In genomic region chr15:62402687-62403086, GRCh38 we compare ENCODE assay signal across 20 cellular contexts. TPM values are rescaled to one million over a fixed set of nuclear protein-coding genes. Genes with fewer than 3 reads are reported as not detected.
DNase-seq lines count a peak whose midpoint lies in the region; ATAC-seq and TF ChIP-seq lines count a peak whose summit lies in the region.
"Had no signal": no experiment of that assay in that cellular context is flagged by ENCODE, and none has a peak within 500 bp of the region (broad histone marks: within the 10 kb centered on the region; RNA-seq: fewer than 3 reads in every experiment).

No MANE protein-coding gene starts in this region.

- H3K4me2 ChIP-seq in SK-N-SH: peak overlapping the region; percentile 35; the same call in 1 of the 2 replicates
- H3K4me2 ChIP-seq in PC-3 (ENCODE audit: low read length): no peak overlapping the region

- H3K4me1 ChIP-seq in SK-N-SH (ENCODE audit: control insufficient read depth in 1 of 2, insufficient read depth in 2 of 2, low read depth in 1 of 2, low read length in 1 of 2) (peaks cover 5 to 7% of the 10 kb centered on the region in 2 experiments; a peak in 2 of 4 replicates), adipocyte (ENCODE audit: control insufficient read depth, insufficient read depth, low read length) (peaks cover 34% of the 10 kb centered on the region), gastroesophageal sphincter (peaks cover 2 to 20% (median 12%) of the 10 kb centered on the region in 3 donors), subcutaneous abdominal adipose tissue (ENCODE audit: control insufficient read depth in 5 of 5, insufficient read depth in 5 of 5, low read length in 5 of 5) (peaks cover 6 to 37% (median 27%) of the 10 kb centered on the region in 5 donors), PC-3 (ENCODE audit: insufficient read depth, low read length) (peaks cover 17% of the 10 kb centered on the region)
- H3K4me1 ChIP-seq: BE2C had no signal

- H3K9ac ChIP-seq in SK-N-SH (0 out of 2 replicates have a peak overlapping the region, but pooled peaks have one; percentile 8), adipocyte (ENCODE audit: low read length) (peak overlapping the region; percentile 0), subcutaneous abdominal adipose tissue (ENCODE audit: low read length in 5 of 5) (no peak overlapping the region), PC-3 (ENCODE audit: low read length) (no peak overlapping the region)

- H3K27ac ChIP-seq in SK-N-SH (ENCODE audit: low read depth in 2 of 2, low read length in 1 of 2) (peak overlapping the region in 1 of 2 experiments; percentile 48; a peak in 2 of 4 replicates), gastroesophageal sphincter (peak overlapping the region in 3 of 4 donors; percentile 38 to 52 (median 47)), subcutaneous abdominal adipose tissue (ENCODE audit: low read depth, low read length) (peak overlapping the region; percentile 69), PC-3 (ENCODE audit: low read length) (no peak overlapping the region)
- H3K27ac ChIP-seq: 22Rv1 had no signal

- TF ChIP-seq EP300 in SK-N-SH (IDR thresholded peaks at IDR 0.05; ENCODE audit: borderline replicate concordance in 1 of 2, low read depth in 1 of 2, low read length in 1 of 2) (no peak), gastroesophageal sphincter (IDR thresholded peaks at IDR 0.05) (no peak)

- TF ChIP-seq RAD21 in SK-N-SH (IDR thresholded peaks at IDR 0.05; ENCODE audit: low read length): no peak

- POLR2A ChIA-PET in SK-N-SH (lab: Yijun Ruan, JAX): interaction anchor here (0.5 kb wide), 1 partner anchor 17 kb away, joined by 3 read pairs; no protein-coding TSS in a partner anchor
- POLR2A ChIA-PET in PC-3 (lab: Charles Lee; ENCODE audit: unreplicated experiment): no interaction called here

- DNase-seq in SK-N-SH (no peak), adipocyte (ENCODE audit: low read depth) (no peak), PC-3 (no peak), ACHN (no peak), NCI-H2107 treated with DMSO at 0.1 percent for 48 hours (lab: John Stamatoyannopoulos, UW; ENCODE audit: unreplicated experiment) (no peak)
- DNase-seq: BE2C; Caco-2; CD4-positive, CD25-positive, alpha-beta regulatory T cell; Karpas-422; MM.1S; NCI-H1092 treated with DMSO at 0.1 percent for 48 hours; NCI-H146; NCI-H2171 treated with DMSO at 0.1 percent for 48 hours; NCI-H446 treated with DMSO at 0.1 percent for 48 hours; NK-92 treated with Interleukin-12 subunit alpha and Interleukin-12 subunit beta, amount 100 ng/mL, for 24 hours; SHP77 treated with DMSO at 0.1 percent for 48 hours had no signal

- H4K20me1 ChIP-seq in SK-N-SH (ENCODE audit: insufficient read depth) (no peaks in the 10 kb centered on the region), PC-3 (ENCODE audit: low read length) (no peaks in the 10 kb centered on the region)

- ATAC-seq in SK-N-SH treated with all-trans-retinoic acid at 6 μM for 48 hours: no peak
- no peak for ATAC-seq in gastroesophageal sphincter
- ATAC-seq in PC-3: no peak

- in situ Hi-C loops in ACHN (cut with HindIII; ENCODE audit: low pct_ligation_motif_present, low pct_unique_long_range_greater_than_20kb, low sequenced_read_pairs): no loop called here

- H2AFZ ChIP-seq in SK-N-SH (ENCODE audit: low read depth) (no peak overlapping the region), PC-3 (ENCODE audit: low read length) (no peak overlapping the region)

- H3K36me3 ChIP-seq in SK-N-SH (replicated peaks in 1 of 2; ENCODE audit: control insufficient read depth in 1 of 2, insufficient read depth in 2 of 2, low read length in 1 of 2): peaks cover 0 to 10% of the 10 kb centered on the region in 2 experiments
- no peaks in the 10 kb centered on the region for H3K36me3 ChIP-seq in adipocyte (ENCODE audit: control insufficient read depth, insufficient read depth, low read length, severe bottlenecking)
- no peaks in the 10 kb centered on the region for H3K36me3 ChIP-seq in gastroesophageal sphincter
- peaks cover 0 to 3% (median 0%) of the 10 kb centered on the region in 5 donors for H3K36me3 ChIP-seq in subcutaneous abdominal adipose tissue (ENCODE audit: control insufficient read depth in 5 of 5, insufficient read depth in 5 of 5, low read length in 5 of 5)
- H3K36me3 ChIP-seq in PC-3 (ENCODE audit: low read depth, low read length): no peaks in the 10 kb centered on the region
- H3K36me3 ChIP-seq: BE2C had no signal

- H3K27me3 ChIP-seq in SK-N-SH (ENCODE audit: insufficient read depth) (no peaks in the 10 kb centered on the region), adipocyte (replicated peaks; ENCODE audit: control insufficient read depth, insufficient read depth, low read length) (no peaks in the 10 kb centered on the region), gastroesophageal sphincter (no peaks in the 10 kb centered on the region), subcutaneous abdominal adipose tissue (ENCODE audit: control insufficient read depth in 5 of 5, insufficient read depth in 4 of 5, low read length in 5 of 5) (no peaks in the 10 kb centered on the region), PC-3 (ENCODE audit: low read length) (no peaks in the 10 kb centered on the region)
- H3K27me3 ChIP-seq: BE2C had no signal

- no peaks in the 10 kb centered on the region for H3K9me2 ChIP-seq in SK-N-SH
- H3K9me2 ChIP-seq in PC-3 (replicated peaks; ENCODE audit: low read length): no peaks in the 10 kb centered on the region

- intact Hi-C loops in PC-3 (cut with micrococcal nuclease): no loop called here

- H3K79me2 ChIP-seq in SK-N-SH (ENCODE audit: insufficient read depth): peaks cover 59% of the 10 kb centered on the region
- H3K79me2 ChIP-seq in PC-3 (ENCODE audit: low read length): no peaks in the 10 kb centered on the region

- BruUV-seq in PC-3 (replicated peaks; lab: Mats Ljungman, UMichigan): no TSS peak

- WGBS in SK-N-SH (ENCODE audit: low lambda C conversion rate): 93% methylated on average over 6 of the region's 6 CpGs
- WGBS in gastroesophageal sphincter (ENCODE audit: low coverage in 1 of 2), 2 donors: 90 to 92% methylated on average over 2 to 3 of the region's 6 CpGs

- TF ChIP-seq POLR2A in gastroesophageal sphincter (IDR thresholded peaks at IDR 0.05): no peak

- no peak overlapping the region for H3K4me3 ChIP-seq in SK-N-SH (ENCODE audit: low read depth in 2 of 2, low read length in 1 of 2)
- H3K4me3 ChIP-seq in adipocyte (ENCODE audit: low read length): peak overlapping the region; percentile 22
- no peak overlapping the region for H3K4me3 ChIP-seq in gastroesophageal sphincter
- H3K4me3 ChIP-seq in subcutaneous abdominal adipose tissue (ENCODE audit: low read depth in 1 of 5, low read length in 5 of 5): no peak overlapping the region
- no peak overlapping the region for H3K4me3 ChIP-seq in PC-3 (ENCODE audit: low read length)

- CTCF ChIA-PET in SK-N-SH (lab: Yijun Ruan, JAX): interaction anchor here (0.7 to 6.6 kb wide), 2 partner anchors 9 to 11 kb away, joined by 3 to 33 read pairs; no protein-coding TSS in a partner anchor
- CTCF ChIA-PET in PC-3 (lab: Charles Lee): no interaction called here

- TF ChIP-seq CTCF in SK-N-SH (IDR thresholded peaks at IDR 0.05) (no peak), gastroesophageal sphincter (IDR thresholded peaks at IDR 0.05) (no peak), PC-3 (conservative IDR thresholded peaks at IDR 0.05; ENCODE audit: low read depth, low read length) (no peak)

- H3F3A ChIP-seq in SK-N-SH (replicated peaks; ENCODE audit: insufficient read depth): peaks cover 4% of the 10 kb centered on the region
- H3F3A ChIP-seq in PC-3 (ENCODE audit: low read length, unreplicated experiment): no peaks in the 10 kb centered on the region

- H3K9me3 ChIP-seq in SK-N-SH (peaks cover 10% of the 10 kb centered on the region; the same call in 1 of the 2 replicates), adipocyte (ENCODE audit: control insufficient read depth, low read length) (no peaks in the 10 kb centered on the region), gastroesophageal sphincter (no peaks in the 10 kb centered on the region), subcutaneous abdominal adipose tissue (ENCODE audit: control insufficient read depth in 5 of 5, low read length in 5 of 5) (peaks cover 0 to 2% (median 0%) of the 10 kb centered on the region in 5 donors), PC-3 (ENCODE audit: low read length) (no peaks in the 10 kb centered on the region)
- H3K9me3 ChIP-seq: BE2C had no signal

TF ChIP-seq in SK-N-SH, 30 proteins besides CTCF, POLR2A, EP300 and RAD21 (continues in another document):
- TF ChIP-seq NRF1 (IDR thresholded peaks at IDR 0.05; ENCODE audit: low read depth, low read length) (no peak), USF2 (IDR thresholded peaks at IDR 0.05; ENCODE audit: borderline replicate concordance, low read depth, low read length) (no peak), TAF1 (IDR thresholded peaks at IDR 0.05; ENCODE audit: borderline replicate concordance, low read depth, low read length) (no peak), RXRA (IDR thresholded peaks at IDR 0.05; ENCODE audit: borderline replicate concordance, low read depth) (no peak), FOXM1 (IDR thresholded peaks at IDR 0.05; ENCODE audit: low read depth) (no peak)

TF ChIP-seq in SK-N-SH treated with all-trans-retinoic acid at 6 μM for 48 hours, 23 proteins besides CTCF, POLR2A, EP300 and RAD21 (continues in another document):
- TF ChIP-seq BACH2 (CRISPR knock-in tag; IDR thresholded peaks at IDR 0.05; ENCODE audit: borderline replicate concordance): no peak
- no peak for TF ChIP-seq TOX (CRISPR knock-in tag; IDR thresholded peaks at IDR 0.05; ENCODE audit: borderline replicate concordance)
- no peak for TF ChIP-seq ARNTL (CRISPR knock-in tag; IDR thresholded peaks at IDR 0.05; ENCODE audit: borderline replicate concordance, low read depth)
- TF ChIP-seq ESRRG (CRISPR knock-in tag; IDR thresholded peaks at IDR 0.05): no peak
- TF ChIP-seq TCF4 (CRISPR knock-in tag; IDR thresholded peaks at IDR 0.05; ENCODE audit: borderline replicate concordance): no peak
- TF ChIP-seq OSR1 (CRISPR knock-in tag; IDR thresholded peaks at IDR 0.05): no peak

RNA-seq across cellular contexts. Expression of gene TLN2, which starts 12.3 kb away (rescaled TPM):
- polyA plus RNA-seq in SK-N-SH (2012; rRNA removed): 25.1 and 27.2 TPM in 2 replicates
- polyA plus RNA-seq in SK-N-SH (2012; cell fraction: cytosol; rRNA removed): 15.8 and 19.4 TPM in 2 replicates
- 38.0 and 41.9 TPM in 2 replicates for polyA plus RNA-seq in SK-N-SH (2012; cell fraction: nucleus; rRNA removed)
- total RNA-seq in gastroesophageal sphincter (10 to 100 TPM; 15.3 to 30.3 (median 17.0) TPM), PC-3 (2014; rRNA removed) (5.1 and 5.7 TPM in 2 replicates)

Comparison
In these comparisons a context has a peak if more than half of its experiments do, and no peak if none do; other contexts are left out.
1. H3K9ac ChIP-seq: peak in SK-N-SH (single experiment) and adipocyte (single experiment); none in subcutaneous abdominal adipose tissue (0 of 5) and PC-3 (single experiment).